In the genomic region with DNA sequence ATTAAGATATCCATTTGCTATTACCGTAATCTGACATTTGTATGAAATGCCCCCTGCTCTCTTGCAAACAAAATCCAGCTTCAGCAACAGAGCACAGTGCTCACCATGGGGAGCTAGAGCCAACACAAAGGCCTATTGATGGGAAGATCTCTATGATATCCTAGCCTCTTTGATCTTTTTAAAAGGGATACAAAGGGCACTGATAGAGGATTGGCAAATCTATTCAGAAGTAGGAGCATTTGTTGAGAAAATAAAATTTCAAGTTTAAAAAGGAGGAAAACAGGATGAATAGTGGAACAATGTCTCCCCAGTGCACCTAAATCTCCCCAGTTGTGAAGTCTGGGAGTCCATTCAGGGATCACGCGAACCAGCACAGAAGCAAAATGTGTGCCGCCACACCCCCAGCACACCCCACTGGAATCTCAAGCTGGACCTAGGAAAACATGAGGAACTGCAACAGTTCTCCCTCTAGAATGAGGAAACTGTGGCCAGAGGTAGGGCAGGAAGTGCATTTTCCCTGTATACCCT, we compare ENCODE assay signal across 1 cellular context.
TF ChIP-seq lines count a peak whose summit lies in the region.

No MANE protein-coding gene starts in this region.

TF ChIP-seq in HepG2, 621 proteins besides CTCF, POLR2A, EP300 and RAD21 (continued from another document and continues in another):
- TF ChIP-seq, protein P1, sequence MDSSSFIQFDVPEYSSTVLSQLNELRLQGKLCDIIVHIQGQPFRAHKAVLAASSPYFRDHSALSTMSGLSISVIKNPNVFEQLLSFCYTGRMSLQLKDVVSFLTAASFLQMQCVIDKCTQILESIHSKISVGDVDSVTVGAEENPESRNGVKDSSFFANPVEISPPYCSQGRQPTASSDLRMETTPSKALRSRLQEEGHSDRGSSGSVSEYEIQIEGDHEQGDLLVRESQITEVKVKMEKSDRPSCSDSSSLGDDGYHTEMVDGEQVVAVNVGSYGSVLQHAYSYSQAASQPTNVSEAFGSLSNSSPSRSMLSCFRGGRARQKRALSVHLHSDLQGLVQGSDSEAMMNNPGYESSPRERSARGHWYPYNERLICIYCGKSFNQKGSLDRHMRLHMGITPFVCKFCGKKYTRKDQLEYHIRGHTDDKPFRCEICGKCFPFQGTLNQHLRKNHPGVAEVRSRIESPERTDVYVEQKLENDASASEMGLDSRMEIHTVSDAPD (CRISPR knock-in tag; IDR thresholded peaks at IDR 0.05), result 0 out of 2 replicates have a peak, but pooled peaks have one; percentile 69
- TF ChIP-seq ZMYM4 (CRISPR knock-in tag; IDR thresholded peaks at IDR 0.05), result peak; percentile 45
- no peak for TF ChIP-seq ZNF468 (CRISPR knock-in tag; IDR thresholded peaks at IDR 0.05)
- TF ChIP-seq ZFP36L1 (CRISPR knock-in tag; IDR thresholded peaks at IDR 0.05), result no peak
- peak; percentile 70; the same call in 1 of the 2 replicates for TF ChIP-seq HMG20A (CRISPR knock-in tag; IDR thresholded peaks at IDR 0.05; ENCODE audit: borderline replicate concordance)
- TF ChIP-seq ZFYVE20 (CRISPR knock-in tag; IDR thresholded peaks at IDR 0.05; ENCODE audit: borderline replicate concordance, low read depth), result no peak
- TF ChIP-seq ZNF569 (CRISPR knock-in tag; IDR thresholded peaks at IDR 0.05; ENCODE audit: borderline replicate concordance), result no peak
- peak; percentile 87 for TF ChIP-seq ASH2L (IDR thresholded peaks at IDR 0.05; ENCODE audit: insufficient read length, low read depth, low read length)
- TF ChIP-seq ZNF460 (CRISPR knock-in tag; IDR thresholded peaks at IDR 0.05; ENCODE audit: borderline replicate concordance), result no peak
- no peak for TF ChIP-seq KAT7 (CRISPR knock-in tag; IDR thresholded peaks at IDR 0.05; ENCODE audit: borderline replicate concordance)
- TF ChIP-seq SMAD9 (CRISPR knock-in tag; IDR thresholded peaks at IDR 0.05), result no peak
- TF ChIP-seq NR2F6 (IDR thresholded peaks at IDR 0.05), result peak; percentile 79
- peak; percentile 58; the same call in 1 of the 2 replicates for TF ChIP-seq NR2F6 (CRISPR knock-in tag; IDR thresholded peaks at IDR 0.05)
- no peak for TF ChIP-seq ZNF10 (CRISPR knock-in tag; IDR thresholded peaks at IDR 0.05; ENCODE audit: borderline replicate concordance, low read depth)
- TF ChIP-seq, protein P2, sequence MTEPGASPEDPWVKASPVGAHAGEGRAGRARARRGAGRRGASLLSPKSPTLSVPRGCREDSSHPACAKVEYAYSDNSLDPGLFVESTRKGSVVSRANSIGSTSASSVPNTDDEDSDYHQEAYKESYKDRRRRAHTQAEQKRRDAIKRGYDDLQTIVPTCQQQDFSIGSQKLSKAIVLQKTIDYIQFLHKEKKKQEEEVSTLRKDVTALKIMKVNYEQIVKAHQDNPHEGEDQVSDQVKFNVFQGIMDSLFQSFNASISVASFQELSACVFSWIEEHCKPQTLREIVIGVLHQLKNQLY (CRISPR knock-in tag; IDR thresholded peaks at IDR 0.05), result peak; percentile 76
- peak; percentile 63 for TF ChIP-seq ELF1 (CRISPR knock-in tag; IDR thresholded peaks at IDR 0.05)
- no peak for TF ChIP-seq SMAD3 (CRISPR knock-in tag; IDR thresholded peaks at IDR 0.05)
- TF ChIP-seq ZNF549 (CRISPR knock-in tag; IDR thresholded peaks at IDR 0.05), result no peak
- TF ChIP-seq RARA (CRISPR knock-in tag; IDR thresholded peaks at IDR 0.05), result 0 out of 2 replicates have a peak, but pooled peaks have one; percentile 4
- TF ChIP-seq RNF2 (conservative IDR thresholded peaks at IDR 0.05; ENCODE audit: low read depth), result no peak
- no peak for TF ChIP-seq ZNF543 (CRISPR knock-in tag; IDR thresholded peaks at IDR 0.05)
- TF ChIP-seq, protein P3, sequence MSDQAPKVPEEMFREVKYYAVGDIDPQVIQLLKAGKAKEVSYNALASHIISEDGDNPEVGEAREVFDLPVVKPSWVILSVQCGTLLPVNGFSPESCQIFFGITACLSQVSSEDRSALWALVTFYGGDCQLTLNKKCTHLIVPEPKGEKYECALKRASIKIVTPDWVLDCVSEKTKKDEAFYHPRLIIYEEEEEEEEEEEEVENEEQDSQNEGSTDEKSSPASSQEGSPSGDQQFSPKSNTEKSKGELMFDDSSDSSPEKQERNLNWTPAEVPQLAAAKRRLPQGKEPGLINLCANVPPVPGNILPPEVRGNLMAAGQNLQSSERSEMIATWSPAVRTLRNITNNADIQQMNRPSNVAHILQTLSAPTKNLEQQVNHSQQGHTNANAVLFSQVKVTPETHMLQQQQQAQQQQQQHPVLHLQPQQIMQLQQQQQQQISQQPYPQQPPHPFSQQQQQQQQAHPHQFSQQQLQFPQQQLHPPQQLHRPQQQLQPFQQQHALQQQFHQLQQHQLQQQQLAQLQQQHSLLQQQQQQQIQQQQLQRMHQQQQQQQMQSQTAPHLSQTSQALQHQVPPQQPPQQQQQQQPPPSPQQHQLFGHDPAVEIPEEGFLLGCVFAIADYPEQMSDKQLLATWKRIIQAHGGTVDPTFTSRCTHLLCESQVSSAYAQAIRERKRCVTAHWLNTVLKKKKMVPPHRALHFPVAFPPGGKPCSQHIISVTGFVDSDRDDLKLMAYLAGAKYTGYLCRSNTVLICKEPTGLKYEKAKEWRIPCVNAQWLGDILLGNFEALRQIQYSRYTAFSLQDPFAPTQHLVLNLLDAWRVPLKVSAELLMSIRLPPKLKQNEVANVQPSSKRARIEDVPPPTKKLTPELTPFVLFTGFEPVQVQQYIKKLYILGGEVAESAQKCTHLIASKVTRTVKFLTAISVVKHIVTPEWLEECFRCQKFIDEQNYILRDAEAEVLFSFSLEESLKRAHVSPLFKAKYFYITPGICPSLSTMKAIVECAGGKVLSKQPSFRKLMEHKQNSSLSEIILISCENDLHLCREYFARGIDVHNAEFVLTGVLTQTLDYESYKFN (CRISPR knock-in tag; conservative IDR thresholded peaks at IDR 0.05), result peak; percentile 88
- TF ChIP-seq RBFOX2 (IDR thresholded peaks at IDR 0.05; ENCODE audit: low read depth, low read length), result no peak
- TF ChIP-seq, protein P4, sequence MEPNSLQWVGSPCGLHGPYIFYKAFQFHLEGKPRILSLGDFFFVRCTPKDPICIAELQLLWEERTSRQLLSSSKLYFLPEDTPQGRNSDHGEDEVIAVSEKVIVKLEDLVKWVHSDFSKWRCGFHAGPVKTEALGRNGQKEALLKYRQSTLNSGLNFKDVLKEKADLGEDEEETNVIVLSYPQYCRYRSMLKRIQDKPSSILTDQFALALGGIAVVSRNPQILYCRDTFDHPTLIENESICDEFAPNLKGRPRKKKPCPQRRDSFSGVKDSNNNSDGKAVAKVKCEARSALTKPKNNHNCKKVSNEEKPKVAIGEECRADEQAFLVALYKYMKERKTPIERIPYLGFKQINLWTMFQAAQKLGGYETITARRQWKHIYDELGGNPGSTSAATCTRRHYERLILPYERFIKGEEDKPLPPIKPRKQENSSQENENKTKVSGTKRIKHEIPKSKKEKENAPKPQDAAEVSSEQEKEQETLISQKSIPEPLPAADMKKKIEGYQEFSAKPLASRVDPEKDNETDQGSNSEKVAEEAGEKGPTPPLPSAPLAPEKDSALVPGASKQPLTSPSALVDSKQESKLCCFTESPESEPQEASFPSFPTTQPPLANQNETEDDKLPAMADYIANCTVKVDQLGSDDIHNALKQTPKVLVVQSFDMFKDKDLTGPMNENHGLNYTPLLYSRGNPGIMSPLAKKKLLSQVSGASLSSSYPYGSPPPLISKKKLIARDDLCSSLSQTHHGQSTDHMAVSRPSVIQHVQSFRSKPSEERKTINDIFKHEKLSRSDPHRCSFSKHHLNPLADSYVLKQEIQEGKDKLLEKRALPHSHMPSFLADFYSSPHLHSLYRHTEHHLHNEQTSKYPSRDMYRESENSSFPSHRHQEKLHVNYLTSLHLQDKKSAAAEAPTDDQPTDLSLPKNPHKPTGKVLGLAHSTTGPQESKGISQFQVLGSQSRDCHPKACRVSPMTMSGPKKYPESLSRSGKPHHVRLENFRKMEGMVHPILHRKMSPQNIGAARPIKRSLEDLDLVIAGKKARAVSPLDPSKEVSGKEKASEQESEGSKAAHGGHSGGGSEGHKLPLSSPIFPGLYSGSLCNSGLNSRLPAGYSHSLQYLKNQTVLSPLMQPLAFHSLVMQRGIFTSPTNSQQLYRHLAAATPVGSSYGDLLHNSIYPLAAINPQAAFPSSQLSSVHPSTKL (CRISPR knock-in tag; IDR thresholded peaks at IDR 0.05), result peak; percentile 91
- TF ChIP-seq, protein P5, sequence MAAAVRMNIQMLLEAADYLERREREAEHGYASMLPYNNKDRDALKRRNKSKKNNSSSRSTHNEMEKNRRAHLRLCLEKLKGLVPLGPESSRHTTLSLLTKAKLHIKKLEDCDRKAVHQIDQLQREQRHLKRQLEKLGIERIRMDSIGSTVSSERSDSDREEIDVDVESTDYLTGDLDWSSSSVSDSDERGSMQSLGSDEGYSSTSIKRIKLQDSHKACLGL (CRISPR knock-in tag; IDR thresholded peaks at IDR 0.05), result no peak
- peak; percentile 61; the same call in 1 of the 2 replicates for TF ChIP-seq NR2F2 (IDR thresholded peaks at IDR 0.05; ENCODE audit: borderline replicate concordance, low read depth)
- no peak for TF ChIP-seq ZNF607 (CRISPR knock-in tag; IDR thresholded peaks at IDR 0.05; ENCODE audit: borderline replicate concordance)
- peak; percentile 21; the same call in 1 of the 2 replicates for TF ChIP-seq ELF4 (CRISPR knock-in tag; IDR thresholded peaks at IDR 0.05; ENCODE audit: borderline replicate concordance)
- no peak for TF ChIP-seq LCORL (IDR thresholded peaks at IDR 0.05)
- TF ChIP-seq LCORL (CRISPR knock-in tag; IDR thresholded peaks at IDR 0.05), result peak; percentile 74; the same call in 1 of the 2 replicates
- peak; percentile 85; the same call in 1 of the 2 replicates for TF ChIP-seq NCOR1 (IDR thresholded peaks at IDR 0.05; ENCODE audit: borderline replicate concordance, low read length)
- TF ChIP-seq EZH2 (conservative IDR thresholded peaks at IDR 0.05; ENCODE audit: low read depth, low read length), result no peak
- TF ChIP-seq ZNF260 (CRISPR knock-in tag; IDR thresholded peaks at IDR 0.05; ENCODE audit: borderline replicate concordance, low read depth), result no peak
- TF ChIP-seq, protein P6, sequence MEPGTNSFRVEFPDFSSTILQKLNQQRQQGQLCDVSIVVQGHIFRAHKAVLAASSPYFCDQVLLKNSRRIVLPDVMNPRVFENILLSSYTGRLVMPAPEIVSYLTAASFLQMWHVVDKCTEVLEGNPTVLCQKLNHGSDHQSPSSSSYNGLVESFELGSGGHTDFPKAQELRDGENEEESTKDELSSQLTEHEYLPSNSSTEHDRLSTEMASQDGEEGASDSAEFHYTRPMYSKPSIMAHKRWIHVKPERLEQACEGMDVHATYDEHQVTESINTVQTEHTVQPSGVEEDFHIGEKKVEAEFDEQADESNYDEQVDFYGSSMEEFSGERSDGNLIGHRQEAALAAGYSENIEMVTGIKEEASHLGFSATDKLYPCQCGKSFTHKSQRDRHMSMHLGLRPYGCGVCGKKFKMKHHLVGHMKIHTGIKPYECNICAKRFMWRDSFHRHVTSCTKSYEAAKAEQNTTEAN (CRISPR knock-in tag; conservative IDR thresholded peaks at IDR 0.05), result no peak; the same call in 1 of the 2 replicates
- TF ChIP-seq, protein P7, sequence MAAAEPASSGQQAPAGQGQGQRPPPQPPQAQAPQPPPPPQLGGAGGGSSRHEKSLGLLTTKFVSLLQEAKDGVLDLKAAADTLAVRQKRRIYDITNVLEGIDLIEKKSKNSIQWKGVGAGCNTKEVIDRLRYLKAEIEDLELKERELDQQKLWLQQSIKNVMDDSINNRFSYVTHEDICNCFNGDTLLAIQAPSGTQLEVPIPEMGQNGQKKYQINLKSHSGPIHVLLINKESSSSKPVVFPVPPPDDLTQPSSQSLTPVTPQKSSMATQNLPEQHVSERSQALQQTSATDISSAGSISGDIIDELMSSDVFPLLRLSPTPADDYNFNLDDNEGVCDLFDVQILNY (CRISPR knock-in tag; conservative IDR thresholded peaks at IDR 0.05), result no peak
- TF ChIP-seq POLR2G (IDR thresholded peaks at IDR 0.05; ENCODE audit: low read depth, low read length), result peak; percentile 45; the same call in 1 of the 2 replicates
- no peak for TF ChIP-seq NFATC3 (CRISPR knock-in tag; IDR thresholded peaks at IDR 0.05)
- TF ChIP-seq SAFB2 (CRISPR knock-in tag; IDR thresholded peaks at IDR 0.05; ENCODE audit: borderline replicate concordance, low read depth), result no peak
- peak; percentile 25 for TF ChIP-seq XRCC5 (optimal IDR thresholded peaks at IDR 0.05; ENCODE audit: low read length)
- TF ChIP-seq HHEX (CRISPR knock-in tag; IDR thresholded peaks at IDR 0.05), result no peak
- TF ChIP-seq ZNF775 (CRISPR knock-in tag; IDR thresholded peaks at IDR 0.05; ENCODE audit: borderline replicate concordance), result no peak
- TF ChIP-seq GATA4 (IDR thresholded peaks at IDR 0.05; ENCODE audit: borderline replicate concordance, low read depth), result peak; percentile 58; the same call in 1 of the 2 replicates
- no peak for TF ChIP-seq ZNF670 (CRISPR knock-in tag; IDR thresholded peaks at IDR 0.05; ENCODE audit: borderline replicate concordance)
- TF ChIP-seq ARID2 (CRISPR knock-in tag; IDR thresholded peaks at IDR 0.05; ENCODE audit: borderline replicate concordance), result 0 out of 2 replicates have a peak, but pooled peaks have one; percentile 17
- no peak for TF ChIP-seq YY1 (IDR thresholded peaks at IDR 0.05; ENCODE audit: insufficient read depth, insufficient replicate concordance, low read depth, low read length)
- TF ChIP-seq, protein P8, sequence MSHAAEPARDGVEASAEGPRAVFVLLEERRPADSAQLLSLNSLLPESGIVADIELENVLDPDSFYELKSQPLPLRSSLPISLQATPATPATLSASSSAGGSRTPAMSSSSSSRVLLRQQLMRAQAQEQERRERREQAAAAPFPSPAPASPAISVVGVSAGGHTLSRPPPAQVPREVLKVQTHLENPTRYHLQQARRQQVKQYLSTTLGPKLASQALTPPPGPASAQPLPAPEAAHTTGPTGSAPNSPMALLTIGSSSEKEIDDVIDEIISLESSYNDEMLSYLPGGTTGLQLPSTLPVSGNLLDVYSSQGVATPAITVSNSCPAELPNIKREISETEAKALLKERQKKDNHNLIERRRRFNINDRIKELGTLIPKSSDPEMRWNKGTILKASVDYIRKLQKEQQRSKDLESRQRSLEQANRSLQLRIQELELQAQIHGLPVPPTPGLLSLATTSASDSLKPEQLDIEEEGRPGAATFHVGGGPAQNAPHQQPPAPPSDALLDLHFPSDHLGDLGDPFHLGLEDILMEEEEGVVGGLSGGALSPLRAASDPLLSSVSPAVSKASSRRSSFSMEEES (CRISPR knock-in tag; IDR thresholded peaks at IDR 0.05), result 0 out of 2 replicates have a peak, but pooled peaks have one; percentile 20
- no peak for TF ChIP-seq GABPA (IDR thresholded peaks at IDR 0.05; ENCODE audit: low read depth, low read length)
- 0 out of 2 replicates have a peak, but pooled peaks have one; percentile 11 for TF ChIP-seq GABPA (CRISPR knock-in tag; IDR thresholded peaks at IDR 0.05; ENCODE audit: low read depth)
- TF ChIP-seq ZNF337 (CRISPR knock-in tag; IDR thresholded peaks at IDR 0.05; ENCODE audit: borderline replicate concordance, low read depth), result no peak
- no peak for TF ChIP-seq ZFP1 (CRISPR knock-in tag; IDR thresholded peaks at IDR 0.05)
- TF ChIP-seq, protein P9, sequence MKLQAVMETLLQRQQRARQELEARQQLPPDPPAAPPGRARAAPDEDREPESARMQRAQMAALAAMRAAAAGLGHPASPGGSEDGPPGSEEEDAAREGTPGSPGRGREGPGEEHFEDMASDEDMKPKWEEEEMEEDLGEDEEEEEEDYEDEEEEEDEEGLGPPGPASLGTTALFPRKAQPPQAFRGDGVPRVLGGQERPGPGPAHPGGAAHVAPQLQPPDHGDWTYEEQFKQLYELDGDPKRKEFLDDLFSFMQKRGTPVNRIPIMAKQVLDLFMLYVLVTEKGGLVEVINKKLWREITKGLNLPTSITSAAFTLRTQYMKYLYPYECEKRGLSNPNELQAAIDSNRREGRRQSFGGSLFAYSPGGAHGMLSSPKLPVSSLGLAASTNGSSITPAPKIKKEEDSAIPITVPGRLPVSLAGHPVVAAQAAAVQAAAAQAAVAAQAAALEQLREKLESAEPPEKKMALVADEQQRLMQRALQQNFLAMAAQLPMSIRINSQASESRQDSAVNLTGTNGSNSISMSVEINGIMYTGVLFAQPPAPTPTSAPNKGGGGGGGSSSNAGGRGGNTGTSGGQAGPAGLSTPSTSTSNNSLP (IDR thresholded peaks at IDR 0.05; ENCODE audit: low read depth, low read length), result peak; percentile 72
- no peak for TF ChIP-seq NFYB (CRISPR knock-in tag; IDR thresholded peaks at IDR 0.05)
